Comparison of ENCODE assay signal across 1 cellular context in the genomic region with DNA sequence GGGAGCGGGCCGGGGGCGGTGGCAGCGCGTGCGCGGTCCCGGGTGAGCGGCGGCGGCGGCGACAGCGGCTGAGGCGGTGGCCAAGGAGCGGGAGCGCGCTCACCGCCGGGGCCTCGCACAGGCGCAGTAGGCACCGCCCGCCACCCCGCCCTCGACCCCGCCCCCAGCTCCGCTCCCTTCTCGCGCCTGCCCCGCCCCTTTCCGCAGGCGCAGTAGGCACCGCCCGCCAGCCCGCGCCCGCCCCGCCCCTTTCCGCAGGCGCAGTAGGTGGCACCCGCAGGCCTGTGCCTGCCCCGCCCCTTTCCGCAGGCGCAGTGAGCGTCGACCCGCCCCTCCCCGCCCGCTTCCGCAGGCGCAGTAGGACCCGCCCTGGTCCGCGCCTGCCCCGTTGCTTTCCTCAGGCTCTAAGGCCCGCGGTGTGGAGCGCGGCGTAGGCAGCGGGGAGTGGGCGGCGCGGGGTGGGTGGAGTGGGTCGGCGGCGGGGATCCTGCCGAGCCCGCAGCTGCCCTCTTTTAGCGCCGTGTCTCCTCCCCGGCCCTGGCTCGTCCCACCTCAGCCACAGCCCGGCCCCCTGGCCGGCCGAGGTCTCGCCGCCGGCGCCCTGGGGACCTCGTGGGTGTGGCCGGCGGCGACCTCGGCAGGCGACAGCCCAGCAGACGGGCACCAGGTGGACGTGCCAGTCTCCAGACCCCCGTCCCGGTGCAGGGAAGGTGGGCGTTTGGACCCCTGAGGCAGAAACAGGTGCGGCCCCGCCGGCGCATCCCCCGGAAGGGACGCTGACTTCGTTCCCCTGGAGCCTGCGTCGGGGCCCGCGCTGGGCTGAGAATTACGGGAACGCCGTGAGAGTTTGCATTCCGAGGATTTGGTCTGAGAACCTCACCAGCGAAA.
TF ChIP-seq lines count a peak whose summit lies in the region.

A gene with protein sequence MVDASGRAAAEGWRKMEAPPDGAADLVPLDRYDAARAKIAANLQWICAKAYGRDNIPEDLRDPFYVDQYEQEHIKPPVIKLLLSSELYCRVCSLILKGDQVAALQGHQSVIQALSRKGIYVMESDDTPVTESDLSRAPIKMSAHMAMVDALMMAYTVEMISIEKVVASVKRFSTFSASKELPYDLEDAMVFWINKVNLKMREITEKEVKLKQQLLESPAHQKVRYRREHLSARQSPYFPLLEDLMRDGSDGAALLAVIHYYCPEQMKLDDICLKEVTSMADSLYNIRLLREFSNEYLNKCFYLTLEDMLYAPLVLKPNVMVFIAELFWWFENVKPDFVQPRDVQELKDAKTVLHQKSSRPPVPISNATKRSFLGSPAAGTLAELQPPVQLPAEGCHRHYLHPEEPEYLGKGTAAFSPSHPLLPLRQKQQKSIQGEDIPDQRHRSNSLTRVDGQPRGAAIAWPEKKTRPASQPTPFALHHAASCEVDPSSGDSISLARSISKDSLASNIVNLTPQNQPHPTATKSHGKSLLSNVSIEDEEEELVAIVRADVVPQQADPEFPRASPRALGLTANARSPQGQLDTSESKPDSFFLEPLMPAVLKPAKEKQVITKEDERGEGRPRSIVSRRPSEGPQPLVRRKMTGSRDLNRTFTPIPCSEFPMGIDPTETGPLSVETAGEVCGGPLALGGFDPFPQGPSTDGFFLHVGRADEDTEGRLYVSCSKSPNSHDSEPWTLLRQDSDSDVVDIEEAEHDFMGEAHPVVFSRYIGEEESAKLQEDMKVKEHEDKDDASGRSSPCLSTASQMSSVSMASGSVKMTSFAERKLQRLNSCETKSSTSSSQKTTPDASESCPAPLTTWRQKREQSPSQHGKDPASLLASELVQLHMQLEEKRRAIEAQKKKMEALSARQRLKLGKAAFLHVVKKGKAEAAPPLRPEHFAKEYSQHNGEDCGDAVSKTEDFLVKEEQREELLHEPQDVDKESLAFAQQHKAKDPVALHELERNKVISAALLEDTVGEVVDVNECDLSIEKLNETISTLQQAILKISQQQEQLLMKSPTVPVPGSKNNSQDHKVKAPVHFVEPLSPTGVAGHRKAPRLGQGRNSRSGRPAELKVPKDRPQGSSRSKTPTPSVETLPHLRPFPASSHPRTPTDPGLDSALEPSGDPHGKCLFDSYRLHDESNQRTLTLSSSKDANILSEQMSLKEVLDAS (N-terminal part only) (minus strand): TSS at position 101 of the 888 bp plus-strand sequence. CDS start 387 bp downstream, outside the sequence.

TF ChIP-seq in K562, 482 proteins besides CTCF, POLR2A, EP300 and RAD21 (continued from another document):
- TF ChIP-seq NR4A1 (CRISPR knock-in tag; IDR thresholded peaks at IDR 0.05) = no peak
- TF ChIP-seq NR4A1 (tag; IDR thresholded peaks at IDR 0.05) = no peak
- TF ChIP-seq ZFX (CRISPR knock-in tag; IDR thresholded peaks at IDR 0.05) = peak; percentile 65
- no peak for TF ChIP-seq BRD9 (IDR thresholded peaks at IDR 0.05; ENCODE audit: low read depth, partially characterized antibody)
- TF ChIP-seq, protein P1, sequence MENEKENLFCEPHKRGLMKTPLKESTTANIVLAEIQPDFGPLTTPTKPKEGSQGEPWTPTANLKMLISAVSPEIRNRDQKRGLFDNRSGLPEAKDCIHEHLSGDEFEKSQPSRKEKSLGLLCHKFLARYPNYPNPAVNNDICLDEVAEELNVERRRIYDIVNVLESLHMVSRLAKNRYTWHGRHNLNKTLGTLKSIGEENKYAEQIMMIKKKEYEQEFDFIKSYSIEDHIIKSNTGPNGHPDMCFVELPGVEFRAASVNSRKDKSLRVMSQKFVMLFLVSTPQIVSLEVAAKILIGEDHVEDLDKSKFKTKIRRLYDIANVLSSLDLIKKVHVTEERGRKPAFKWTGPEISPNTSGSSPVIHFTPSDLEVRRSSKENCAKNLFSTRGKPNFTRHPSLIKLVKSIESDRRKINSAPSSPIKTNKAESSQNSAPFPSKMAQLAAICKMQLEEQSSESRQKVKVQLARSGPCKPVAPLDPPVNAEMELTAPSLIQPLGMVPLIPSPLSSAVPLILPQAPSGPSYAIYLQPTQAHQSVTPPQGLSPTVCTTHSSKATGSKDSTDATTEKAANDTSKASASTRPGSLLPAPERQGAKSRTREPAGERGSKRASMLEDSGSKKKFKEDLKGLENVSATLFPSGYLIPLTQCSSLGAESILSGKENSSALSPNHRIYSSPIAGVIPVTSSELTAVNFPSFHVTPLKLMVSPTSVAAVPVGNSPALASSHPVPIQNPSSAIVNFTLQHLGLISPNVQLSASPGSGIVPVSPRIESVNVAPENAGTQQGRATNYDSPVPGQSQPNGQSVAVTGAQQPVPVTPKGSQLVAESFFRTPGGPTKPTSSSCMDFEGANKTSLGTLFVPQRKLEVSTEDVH (IDR thresholded peaks at IDR 0.05; ENCODE audit: low read depth, partially characterized antibody) = no peak
- TF ChIP-seq SIN3B (IDR thresholded peaks at IDR 0.05; ENCODE audit: low read depth) = peak; percentile 36; the same call in 1 of the 2 replicates
- no peak for TF ChIP-seq ZNF174 (CRISPR knock-in tag; IDR thresholded peaks at IDR 0.05)
- TF ChIP-seq TFAM (CRISPR knock-in tag; conservative IDR thresholded peaks at IDR 0.05) = no peak
- no peak for TF ChIP-seq ZNF589 (CRISPR knock-in tag; IDR thresholded peaks at IDR 0.05; ENCODE audit: low read depth)
- TF ChIP-seq, protein P2, sequence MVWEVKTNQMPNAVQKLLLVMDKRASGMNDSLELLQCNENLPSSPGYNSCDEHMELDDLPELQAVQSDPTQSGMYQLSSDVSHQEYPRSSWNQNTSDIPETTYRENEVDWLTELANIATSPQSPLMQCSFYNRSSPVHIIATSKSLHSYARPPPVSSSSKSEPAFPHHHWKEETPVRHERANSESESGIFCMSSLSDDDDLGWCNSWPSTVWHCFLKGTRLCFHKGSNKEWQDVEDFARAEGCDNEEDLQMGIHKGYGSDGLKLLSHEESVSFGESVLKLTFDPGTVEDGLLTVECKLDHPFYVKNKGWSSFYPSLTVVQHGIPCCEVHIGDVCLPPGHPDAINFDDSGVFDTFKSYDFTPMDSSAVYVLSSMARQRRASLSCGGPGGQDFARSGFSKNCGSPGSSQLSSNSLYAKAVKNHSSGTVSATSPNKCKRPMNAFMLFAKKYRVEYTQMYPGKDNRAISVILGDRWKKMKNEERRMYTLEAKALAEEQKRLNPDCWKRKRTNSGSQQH (CRISPR knock-in tag; IDR thresholded peaks at IDR 0.05) = peak; percentile 81; the same call in 1 of the 2 replicates
- TF ChIP-seq POLR2B (IDR thresholded peaks at IDR 0.05; ENCODE audit: low read depth, partially characterized antibody) = peak; percentile 68
- TF ChIP-seq MTA1 (IDR thresholded peaks at IDR 0.05; ENCODE audit: borderline replicate concordance) = no peak
- no peak for TF ChIP-seq ZBED1 (IDR thresholded peaks at IDR 0.05)
- TF ChIP-seq KDM4B (IDR thresholded peaks at IDR 0.05; ENCODE audit: borderline replicate concordance in 2 of 2, low read depth in 1 of 2) = peak in 1 of 2 experiments; percentile 68; a peak in 2 of 4 replicates
- TF ChIP-seq PHF8 (IDR thresholded peaks at IDR 0.05; ENCODE audit: borderline replicate concordance, low read length) = peak; percentile 60; the same call in 1 of the 2 replicates
- no peak for TF ChIP-seq MCM7 (IDR thresholded peaks at IDR 0.05)
- TF ChIP-seq ZC3H4 (CRISPR knock-in tag; IDR thresholded peaks at IDR 0.05; ENCODE audit: borderline replicate concordance) = no peak
- TF ChIP-seq TBL1XR1 (IDR thresholded peaks at IDR 0.05; ENCODE audit: low read length in 2 of 2) = no peak
- TF ChIP-seq, protein P3, sequence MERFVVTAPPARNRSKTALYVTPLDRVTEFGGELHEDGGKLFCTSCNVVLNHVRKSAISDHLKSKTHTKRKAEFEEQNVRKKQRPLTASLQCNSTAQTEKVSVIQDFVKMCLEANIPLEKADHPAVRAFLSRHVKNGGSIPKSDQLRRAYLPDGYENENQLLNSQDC (CRISPR knock-in tag; IDR thresholded peaks at IDR 0.05) = no peak
- TF ChIP-seq ETV1 (tag; conservative IDR thresholded peaks at IDR 0.05; ENCODE audit: low read depth) = no peak
- no peak for TF ChIP-seq ZNF780A (CRISPR knock-in tag; IDR thresholded peaks at IDR 0.05)
- peak; percentile 23 for TF ChIP-seq KDM5B (IDR thresholded peaks at IDR 0.05; ENCODE audit: insufficient replicate concordance, low read depth, low read length)
- peak; percentile 91 to 92 for TF ChIP-seq NRF1 (conservative IDR thresholded peaks at IDR 0.05 in 1 of 2, IDR thresholded peaks at IDR 0.05 in 1 of 2)
TF ChIP-seq in K562: peak in this region for 58.
